ENCODE assay signal across 13 cellular contexts in the genomic region with DNA sequence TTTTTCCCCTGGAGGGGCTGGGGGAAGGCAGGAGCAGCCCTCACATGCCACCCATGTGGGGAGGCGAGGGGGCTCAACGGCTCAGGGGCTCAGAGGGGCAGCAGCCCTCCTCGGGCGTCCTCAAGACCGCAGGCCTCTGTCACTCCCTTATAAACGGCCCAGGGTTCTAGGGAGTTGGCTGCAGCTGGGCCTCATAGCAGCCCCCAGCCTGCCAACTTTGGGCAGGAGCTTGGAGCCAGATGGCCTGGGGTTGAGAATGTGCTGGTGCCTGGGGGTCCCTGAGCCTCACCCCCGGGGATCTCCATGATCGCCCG. TPM values are rescaled to one million over a fixed set of nuclear protein-coding genes. Genes with fewer than 3 reads are reported as not detected.
DNase-seq lines count a peak whose midpoint lies in the region; ATAC-seq and TF ChIP-seq lines count a peak whose summit lies in the region.
"Had no signal": no experiment of that assay in that cellular context is flagged by ENCODE, and none has a peak within 500 bp of the region (broad histone marks: within the 10 kb centered on the region; RNA-seq: fewer than 3 reads in every experiment).

No MANE protein-coding gene starts in this region.

- H3K27ac ChIP-seq in neuronal stem cell (replicated peaks; ENCODE audit: low read length) (no peak overlapping the region), vagina (peak overlapping the region; percentile 51), foreskin keratinocyte (no peak overlapping the region), mesendoderm (ENCODE audit: low read depth, low read length) (no peak overlapping the region)

- H2BK5ac ChIP-seq in neuronal stem cell (ENCODE audit: low read length) (no peak overlapping the region), mesendoderm (ENCODE audit: low read length) (no peak overlapping the region)

- H3K56ac ChIP-seq in mesendoderm (ENCODE audit: low read length) = no peak overlapping the region

- peak overlapping the region; percentile 76 for H3K18ac ChIP-seq in neuronal stem cell (ENCODE audit: low read length)
- no peak overlapping the region for H3K18ac ChIP-seq in mesendoderm (ENCODE audit: low read length)

- peak overlapping the region; percentile 77 for H2AFZ ChIP-seq in neuronal stem cell (ENCODE audit: low read length)

- no peak overlapping the region for H4K8ac ChIP-seq in neuronal stem cell (ENCODE audit: low read depth, low read length)
- H4K8ac ChIP-seq in mesendoderm (ENCODE audit: low read depth, low read length) = no peak overlapping the region

- peak; percentile 66 for DNase-seq in NCI-H1694 treated with DMSO at 0.1 percent for 48 hours (lab: John Stamatoyannopoulos, UW)
- no peak for DNase-seq in NCI-H1694 (lab: John Stamatoyannopoulos, UW)
- DNase-seq in Right ventricle myocardium superior = peak; percentile 48
- no peak for DNase-seq in neuronal stem cell (ENCODE audit: low spot score)
- no peak for DNase-seq in vagina (ENCODE audit: extremely low spot score in 2 of 2)
- no peak for DNase-seq in foreskin keratinocyte
- DNase-seq in mesendoderm = no peak
- no peak for DNase-seq in SIG-M5 treated with dmso at 0.1 percent for 504 hours (lab: John Stamatoyannopoulos, UW; ENCODE audit: unreplicated experiment)
- DNase-seq: activated CD4-positive, alpha-beta T cell treated with anti-CD3 and anti-CD28 coated beads for 48 hours; NCI-H524 had no signal

- H4K5ac ChIP-seq in mesendoderm (ENCODE audit: low read length) = no peak overlapping the region

- H3K9ac ChIP-seq in neuronal stem cell (ENCODE audit: low read depth, low read length, poor library complexity) = peak overlapping the region; percentile 57
- H3K9ac ChIP-seq in mesendoderm (ENCODE audit: low read length) = no peak overlapping the region

- H3K14ac ChIP-seq in neuronal stem cell (ENCODE audit: low read length) = peak overlapping the region; percentile 78

- TF ChIP-seq POLR2A in vagina (IDR thresholded peaks at IDR 0.05) = no peak

- no peaks in the 10 kb centered on the region for H3K27me3 ChIP-seq in neuronal stem cell (ENCODE audit: control insufficient read depth in 3 of 3, insufficient read depth in 3 of 3, low read depth in 1 of 3, low read length in 3 of 3)
- H3K27me3 ChIP-seq in vagina = no peaks in the 10 kb centered on the region
- no peaks in the 10 kb centered on the region for H3K27me3 ChIP-seq in foreskin keratinocyte
- no peaks in the 10 kb centered on the region for H3K27me3 ChIP-seq in mesendoderm (ENCODE audit: insufficient read depth, low read length, poor library complexity)

- no peaks in the 10 kb centered on the region for H3K79me2 ChIP-seq in mesendoderm (ENCODE audit: control insufficient read depth, insufficient read depth, low read length)

- H3K9me3 ChIP-seq in neuronal stem cell (replicated peaks in 1 of 2; ENCODE audit: control insufficient read depth in 2 of 2, insufficient read depth in 1 of 2, low read depth in 1 of 2, low read length in 2 of 2) (peaks cover 0 to 5% of the 10 kb centered on the region in 2 donors), vagina (no peaks in the 10 kb centered on the region)

- no peak overlapping the region for H2BK12ac ChIP-seq in neuronal stem cell (ENCODE audit: low read length)

- H3K23ac ChIP-seq in neuronal stem cell (ENCODE audit: low read depth, low read length, poor library complexity) (peak overlapping the region; percentile 8), mesendoderm (ENCODE audit: low read length) (no peak overlapping the region)

- no peaks in the 10 kb centered on the region for H3K36me3 ChIP-seq in neuronal stem cell (replicated peaks in 1 of 2; ENCODE audit: control insufficient read depth in 2 of 2, insufficient read depth in 2 of 2, low read length in 2 of 2)
- H3K36me3 ChIP-seq in vagina = no peaks in the 10 kb centered on the region
- H3K36me3 ChIP-seq in mesendoderm (ENCODE audit: control insufficient read depth, insufficient read depth, low read length) = no peaks in the 10 kb centered on the region

- no CpG with 5 or more reads among the region's 9 CpGs for WGBS in neuronal stem cell (ENCODE audit: extremely low coverage in 2 of 2, insufficient read length in 2 of 2, insufficient replicate concordance in 1 of 2), 2 donors
- WGBS in mesendoderm (ENCODE audit: extremely low coverage, insufficient coverage, low lambda C conversion rate) = no CpG with 5 or more reads among the region's 9 CpGs

- H3K4me1 ChIP-seq in neuronal stem cell (ENCODE audit: control insufficient read depth in 2 of 2, insufficient read depth in 1 of 2, low read depth in 1 of 2, low read length in 2 of 2) = peaks cover 22 to 40% of the 10 kb centered on the region in 2 donors
- H3K4me1 ChIP-seq in vagina = peaks cover 28% of the 10 kb centered on the region
- H3K4me1 ChIP-seq in foreskin keratinocyte = no peaks in the 10 kb centered on the region
- H3K4me1 ChIP-seq in mesendoderm (ENCODE audit: control insufficient read depth, low read depth, low read length) = no peaks in the 10 kb centered on the region

- no peak overlapping the region for H2BK120ac ChIP-seq in neuronal stem cell (ENCODE audit: low read depth, low read length)
- H2BK120ac ChIP-seq in mesendoderm (ENCODE audit: low read depth, low read length) = no peak overlapping the region

- no peak overlapping the region for H3K4me2 ChIP-seq in neuronal stem cell (ENCODE audit: insufficient read depth, low read length, poor library complexity, severe bottlenecking)
- H3K4me2 ChIP-seq in mesendoderm (ENCODE audit: low read length) = no peak overlapping the region

- H3K4ac ChIP-seq in neuronal stem cell (ENCODE audit: low read length) (no peak overlapping the region), mesendoderm (ENCODE audit: low read depth, low read length) (no peak overlapping the region)

- intact Hi-C loops in Right ventricle myocardium superior (cut with DNase I) (no loop called here), vagina (cut with DNase I) (no loop called here)

- TF ChIP-seq CTCF in vagina (IDR thresholded peaks at IDR 0.05) = no peak
- no peak for TF ChIP-seq CTCF in foreskin keratinocyte (conservative IDR thresholded peaks at IDR 0.05)

- H2BK15ac ChIP-seq in neuronal stem cell (ENCODE audit: low read length) (no peak overlapping the region), mesendoderm (replicated peaks; ENCODE audit: low read depth) (no peak overlapping the region)

- H3K4me3 ChIP-seq in neuronal stem cell (ENCODE audit: low read length in 2 of 2) = no peak overlapping the region
- no peak overlapping the region for H3K4me3 ChIP-seq in vagina
- no peak overlapping the region for H3K4me3 ChIP-seq in mesendoderm (ENCODE audit: low read length)

- no peak overlapping the region for H4K91ac ChIP-seq in neuronal stem cell (ENCODE audit: low read depth, low read length, poor library complexity)

- H2AK5ac ChIP-seq in neuronal stem cell (ENCODE audit: low read depth, low read length) (peak overlapping the region; percentile 99), mesendoderm (ENCODE audit: low read length) (no peak overlapping the region)

- peak; percentile 1 for ATAC-seq in Right ventricle myocardium superior (ENCODE audit: poor library complexity)
- no peak for ATAC-seq in foreskin keratinocyte
- ATAC-seq: activated T-helper 17 cell treated with anti-CD3 and anti-CD28 coated beads, Interleukin-2, amount 50 U/mL, for 72 hours; esophagus mucosa had no signal

- H3K79me1 ChIP-seq in neuronal stem cell (ENCODE audit: low read depth, low read length) (no peaks in the 10 kb centered on the region), mesendoderm (ENCODE audit: low read length) (no peaks in the 10 kb centered on the region)

RNA-seq across cellular contexts. Expression of a gene that starts 51.0 kb away (rescaled TPM):
- total RNA-seq in Right ventricle myocardium superior (351 TPM), vagina (not detected), foreskin keratinocyte (not detected in 2 replicates)
- not detected for polyA plus RNA-seq in neuronal stem cell (2013, experiment 1 of 2)
- polyA plus RNA-seq in neuronal stem cell (2013, experiment 2 of 2) = not detected
- polyA plus RNA-seq in foreskin keratinocyte = not detected in 2 replicates
- polyA plus RNA-seq in mesendoderm (2013, experiment 1 of 2) = not detected
- polyA plus RNA-seq in mesendoderm (2013, experiment 2 of 2) = not detected
- total RNA-seq: SK-MEL-5 had no signal

Comparison
In these comparisons a context has a peak if more than half of its experiments do, and no peak if none do; other contexts are left out.
1. DNase-seq: peak in NCI-H1694 treated with DMSO at 0.1 percent for 48 hours (single experiment) and Right ventricle myocardium superior (single experiment); none in NCI-H1694 (single experiment), neuronal stem cell (single experiment), vagina (0 of 2), foreskin keratinocyte (0 of 2), mesendoderm (single experiment) and SIG-M5 treated with dmso at 0.1 percent for 504 hours (single experiment).
2. RNA of a gene that starts 51.0 kb away (total RNA-seq): 351 TPM in Right ventricle myocardium superior (single experiment) and not detected in foreskin keratinocyte; not detected in vagina (single experiment); every median in the first group is over 10 times any median in the second.